30 cellular contexts compared by ENCODE assay signal in genomic region chr3:143956858-143957257, GRCh38.
"Had no signal": no experiment of that assay in that cellular context is flagged by ENCODE, and none has a peak within 500 bp of the region (broad histone marks: within the 10 kb centered on the region; RNA-seq: fewer than 3 reads in every experiment).

No MANE protein-coding gene starts in this region.

- H3K4me1 Mint-ChIP-seq: activated CD4-positive, alpha-beta T cell treated with anti-CD3 and anti-CD28 coated beads, Interleukin-2, amount 10 ng/mL, durations not matched to agents 7 days and 5 days; brain; nephron; stimulated activated memory B cell treated with anti-CD40 and anti-IgM and Interleukin-4, amounts not matched to agents 10 μg/mL and 1 μg/mL and 100 μg/mL, for 72 hours had no signal

- H3K4me1 ChIP-seq: heart left ventricle, left lung, lower lobe of right lung, right lobe of liver, stomach, suprapubic skin, tibial artery, upper lobe of right lung had no signal

- H3K9me3 Mint-ChIP-seq: activated CD4-positive, alpha-beta memory T cell treated with anti-CD3 and anti-CD28 coated beads, Interleukin-2, amount 10 ng/mL, durations not matched to agents 7 days and 5 days had no signal

- H3K27me3 ChIP-seq: cardiac muscle cell, heart left ventricle, left lung, right lobe of liver, stomach, suprapubic skin, tibial artery, upper lobe of right lung had no signal

- H3K9me3 ChIP-seq: left lung, lower lobe of right lung, right lobe of liver, suprapubic skin, tibial artery, upper lobe of right lung had no signal

- DNase-seq: activated CD4-positive, alpha-beta memory T cell treated with anti-CD3 and anti-CD28 coated beads, Interleukin-2, amount 10 ng/mL, durations not matched to agents 7 days and 5 days; activated CD4-positive, alpha-beta T cell treated with anti-CD3 and anti-CD28 coated beads, Interleukin-2, amount 10 ng/mL, durations not matched to agents 7 days and 5 days; activated CD8-positive, alpha-beta memory T cell treated with anti-CD3 and anti-CD28 coated beads, Interleukin-2, amount 10 ng/mL, durations not matched to agents 7 days and 5 days; activated naive CD4-positive, alpha-beta T cell; activated T-cell treated with anti-CD3 and anti-CD28 coated beads, Interleukin-2, amount 50 U/mL, for 72 hours; anterior cingulate cortex; cortex of kidney; foreskin fibroblast; heart left ventricle; left lung; lower lobe of right lung; mesendoderm; right lobe of liver; stimulated activated CD4-positive, alpha-beta T cell treated with anti-CD3 and anti-CD28 coated beads, Interleukin-4, amount 100 ng/mL, for 4 hours; stimulated activated CD8-positive, alpha-beta memory T cell treated with anti-CD3 and anti-CD28 coated beads, Interleukin-4, amount 100 ng/mL, for 48 hours; stomach; SW 1271; T-helper 9 cell; tibial artery; upper lobe of right lung; WERI-Rb-1 had no signal

- H3K27ac Mint-ChIP-seq: activated CD4-positive, alpha-beta memory T cell treated with anti-CD3 and anti-CD28 coated beads, Interleukin-2, amount 10 ng/mL, durations not matched to agents 7 days and 5 days; activated CD4-positive, alpha-beta T cell treated with anti-CD3 and anti-CD28 coated beads, Interleukin-2, amount 10 ng/mL, durations not matched to agents 7 days and 5 days; activated CD8-positive, alpha-beta memory T cell treated with anti-CD3 and anti-CD28 coated beads, Interleukin-2, amount 10 ng/mL, durations not matched to agents 7 days and 5 days; activated naive CD4-positive, alpha-beta T cell treated with anti-CD3 and anti-CD28 coated beads, Interleukin-2, amount 50 U/mL, for 72 hours; activated T-cell treated with anti-CD3 and anti-CD28 coated beads, Interleukin-2, amount 50 U/mL, for 72 hours; brain; nephron; stimulated activated memory B cell treated with anti-CD40 and anti-IgM and Interleukin-4, amounts not matched to agents 10 μg/mL and 1 μg/mL and 100 μg/mL, for 72 hours; T-helper 1 cell treated with Interleukin-12 subunit alpha and Interleukin-12 subunit beta and Interleukin-4 antibody, amounts not matched to agents 30 μg/mL and 1 μg/mL, for 36 hours had no signal

- ATAC-seq: activated CD4-positive, CD25-positive, alpha-beta regulatory T cell treated with anti-CD3 and anti-CD28 coated beads, Interleukin-2, amount 50 U/mL, for 24 hours; activated CD8-positive, alpha-beta memory T cell treated with anti-CD3 and anti-CD28 coated beads, Interleukin-2, amount 10 ng/mL, durations not matched to agents 7 days and 5 days; activated naive CD4-positive, alpha-beta T cell treated with anti-CD3 and anti-CD28 coated beads, Interleukin-2, amount 50 U/mL, for 72 hours; activated T-cell treated with anti-CD3 and anti-CD28 coated beads, Interleukin-2, amount 50 U/mL, for 72 hours; heart left ventricle; left lung; lower lobe of right lung; right lobe of liver; stimulated activated memory B cell treated with anti-CD40 and anti-IgM and Interleukin-4, amounts not matched to agents 10 μg/mL and 1 μg/mL and 100 μg/mL, for 72 hours; upper lobe of right lung had no signal

- H3K27ac ChIP-seq: cardiac muscle cell, heart left ventricle, left lung, lower lobe of right lung, right lobe of liver, skin epidermis, stomach, suprapubic skin, tibial artery, upper lobe of right lung, WERI-Rb-1 had no signal

- H3K4me3 ChIP-seq: cardiac muscle cell, heart left ventricle, left lung, lower lobe of right lung, right lobe of liver, skin epidermis, stomach, suprapubic skin, tibial artery, upper lobe of right lung had no signal

- H3K4me3 Mint-ChIP-seq: activated CD4-positive, alpha-beta memory T cell treated with anti-CD3 and anti-CD28 coated beads, Interleukin-2, amount 10 ng/mL, durations not matched to agents 7 days and 5 days; activated CD4-positive, alpha-beta T cell treated with anti-CD3 and anti-CD28 coated beads, Interleukin-2, amount 10 ng/mL, durations not matched to agents 7 days and 5 days; activated CD8-positive, alpha-beta memory T cell treated with anti-CD3 and anti-CD28 coated beads, Interleukin-2, amount 10 ng/mL, durations not matched to agents 7 days and 5 days; activated T-cell treated with anti-CD3 and anti-CD28 coated beads, Interleukin-2, amount 50 U/mL, for 72 hours; brain; nephron; stimulated activated memory B cell treated with anti-CD40 and anti-IgM and Interleukin-4, amounts not matched to agents 10 μg/mL and 1 μg/mL and 100 μg/mL, for 72 hours; T-helper 1 cell treated with Interleukin-12 subunit alpha and Interleukin-12 subunit beta and Interleukin-4 antibody, amounts not matched to agents 30 μg/mL and 1 μg/mL, for 36 hours had no signal

- H3K36me3 ChIP-seq: cardiac muscle cell, heart left ventricle, left lung, lower lobe of right lung, right lobe of liver, stomach, suprapubic skin, tibial artery, upper lobe of right lung, WERI-Rb-1 had no signal
